Comparison of ENCODE assay signal across 16 cellular contexts in the genomic region with DNA sequence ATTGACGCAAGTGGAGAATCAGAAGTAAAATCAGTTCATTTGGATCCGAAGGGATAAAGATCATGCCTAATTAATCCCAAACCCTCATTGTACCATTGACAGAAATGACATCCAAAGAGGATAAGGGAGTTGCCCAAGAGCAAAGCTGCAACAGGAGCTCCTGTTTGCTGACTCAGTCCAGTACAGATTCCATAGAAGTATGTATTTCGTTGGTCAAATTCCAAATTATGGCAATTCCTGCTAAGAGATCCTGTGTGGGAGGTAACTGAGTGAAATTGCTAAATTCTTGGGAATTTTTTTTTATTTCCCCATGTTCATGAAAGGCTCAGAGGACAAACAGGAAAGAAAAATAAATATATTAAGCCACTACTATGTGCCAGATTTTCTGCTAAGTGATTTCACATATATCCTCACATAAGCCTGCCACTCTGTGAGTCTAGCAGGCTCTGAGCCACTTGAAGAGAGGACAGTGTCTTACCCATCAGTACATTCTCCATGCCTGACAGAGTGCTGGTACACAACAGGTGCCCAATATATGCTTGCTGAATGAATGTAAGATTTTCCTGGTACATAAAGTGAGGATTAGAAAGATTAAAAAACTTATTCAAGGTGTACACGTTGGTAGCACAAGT.
DNase-seq lines count a peak whose midpoint lies in the region; TF ChIP-seq lines count a peak whose summit lies in the region.
"Had no signal": no experiment of that assay in that cellular context is flagged by ENCODE, and none has a peak within 500 bp of the region (broad histone marks: within the 10 kb centered on the region; RNA-seq: fewer than 3 reads in every experiment).

No MANE protein-coding gene starts in this region.

- H3K9me3 ChIP-seq in fibroblast of lung (ENCODE audit: control insufficient read depth, insufficient read depth, low read depth, low read length), result no peaks in the 10 kb centered on the region
- no peaks in the 10 kb centered on the region for H3K9me3 ChIP-seq in osteoblast (ENCODE audit: low read depth, low read length)
- no peaks in the 10 kb centered on the region for H3K9me3 ChIP-seq in CD8-positive, alpha-beta memory T cell (ENCODE audit: low read length)

- peaks cover 0 to 3% (median 0%) of the 10 kb centered on the region in 5 donors for H3K9me3 Mint-ChIP-seq in CD8-positive, alpha-beta memory T cell
- H3K9me3 Mint-ChIP-seq: CD14-positive monocyte; T-helper 1 cell treated with Interleukin-12 subunit alpha and Interleukin-12 subunit beta and Interleukin-4 antibody, amounts not matched to agents 30 μg/mL and 1 μg/mL, for 36 hours had no signal

- H3K79me2 ChIP-seq in fibroblast of lung (ENCODE audit: control insufficient read depth, insufficient read depth, low read length) (no peaks in the 10 kb centered on the region), osteoblast (ENCODE audit: insufficient read depth, low read length) (peaks cover 2% of the 10 kb centered on the region)

- H3K4me1 Mint-ChIP-seq in CD8-positive, alpha-beta memory T cell, result no peaks in the 10 kb centered on the region
- H3K4me1 Mint-ChIP-seq: CD14-positive monocyte had no signal

- H3K4me3 ChIP-seq in fibroblast of lung (replicated peaks in 1 of 4; ENCODE audit: control extremely low read depth in 1 of 4, insufficient read depth in 1 of 4, low read depth in 3 of 4, low read length in 4 of 4), result no peak overlapping the region
- H3K4me3 ChIP-seq in osteoblast (ENCODE audit: insufficient read depth, low read length), result no peak overlapping the region
- no peak overlapping the region for H3K4me3 ChIP-seq in CD8-positive, alpha-beta memory T cell (ENCODE audit: low read length)

- POLR2A ChIA-PET in RWPE1 (lab: Yijun Ruan, JAX; ENCODE audit: low non-redundant PET), result no interaction called here
- POLR2A ChIA-PET in CD8-positive, alpha-beta memory T cell (lab: Charles Lee), result no interaction called here

- CTCF ChIA-PET in RWPE1 (lab: Yijun Ruan, JAX), result no interaction called here
- CTCF ChIA-PET in CD8-positive, alpha-beta memory T cell (lab: Charles Lee), result no interaction called here

- TF ChIP-seq CTCF in RWPE1 (conservative IDR thresholded peaks at IDR 0.05; ENCODE audit: low read depth), result no peak
- TF ChIP-seq CTCF in fibroblast of lung (conservative IDR thresholded peaks at IDR 0.05 in 1 of 2, IDR thresholded peaks at IDR 0.05 in 1 of 2; ENCODE audit: low read depth in 1 of 2, low read length in 2 of 2), result no peak
- no peak for TF ChIP-seq CTCF in osteoblast (IDR thresholded peaks at IDR 0.05; ENCODE audit: extremely low read depth, low read depth, low read length)

- H3K27me3 ChIP-seq in fibroblast of lung (ENCODE audit: control insufficient read depth, insufficient read depth, low read length) (no peaks in the 10 kb centered on the region), osteoblast (ENCODE audit: insufficient read depth, low read length) (no peaks in the 10 kb centered on the region)
- H3K27me3 ChIP-seq in CD8-positive, alpha-beta memory T cell (ENCODE audit: insufficient read depth, low read length, poor library complexity, severe bottlenecking), result no peaks in the 10 kb centered on the region

- no peak overlapping the region for H3K9ac ChIP-seq in fibroblast of lung (ENCODE audit: insufficient read depth, low read length)

- no peak overlapping the region for H3K4me3 Mint-ChIP-seq in CD8-positive, alpha-beta memory T cell
- H3K4me3 Mint-ChIP-seq: activated CD8-positive, alpha-beta T cell treated with anti-CD3 and anti-CD28 coated beads, Interleukin-2, amount 10 ng/mL, durations not matched to agents 7 days and 5 days; CD14-positive monocyte; T-helper 1 cell treated with Interleukin-12 subunit alpha and Interleukin-12 subunit beta and Interleukin-4 antibody, amounts not matched to agents 30 μg/mL and 1 μg/mL, for 36 hours had no signal

- DNase-seq in Daoy (ENCODE audit: low read depth), result peak; percentile 28
- peak; percentile 27 for DNase-seq in RWPE1 (ENCODE audit: low spot score)
- peak; percentile 75 to 89 for DNase-seq in fibroblast of lung (ENCODE audit: low read depth in 2 of 2)
- peak; percentile 77 for DNase-seq in osteoblast (ENCODE audit: insufficient read length, low spot score, missing footprints)
- no peak for DNase-seq in HuH-7 (ENCODE audit: low spot score)
- no peak for DNase-seq in NCI-H446 (lab: John Stamatoyannopoulos, UW)
- DNase-seq in CD8-positive, alpha-beta memory T cell, result no peak
- no peak for DNase-seq in KG1 (lab: John Stamatoyannopoulos, UW)
- DNase-seq: activated CD8-positive, alpha-beta T cell treated with anti-CD3 and anti-CD28 coated beads, Interleukin-2, amount 10 ng/mL, durations not matched to agents 7 days and 5 days; left cardiac atrium; midbrain; NCI-H1417; occipital lobe; stimulated activated CD4-positive, alpha-beta T cell treated with anti-CD3 and anti-CD28 coated beads, Interleukin-4, amount 100 ng/mL, for 4 hours had no signal

- no peaks in the 10 kb centered on the region for H3K36me3 ChIP-seq in fibroblast of lung (ENCODE audit: control insufficient read depth, insufficient read depth, low read length)
- no peaks in the 10 kb centered on the region for H3K36me3 ChIP-seq in osteoblast (ENCODE audit: insufficient read depth, low read length)
- H3K36me3 ChIP-seq in CD8-positive, alpha-beta memory T cell (ENCODE audit: insufficient read depth, low read length), result no peaks in the 10 kb centered on the region

- H3K27me3 Mint-ChIP-seq in CD8-positive, alpha-beta memory T cell, result peaks cover 0 to 6% of the 10 kb centered on the region in 2 donors

- peaks cover 14% of the 10 kb centered on the region for H3K4me1 ChIP-seq in fibroblast of lung (ENCODE audit: control insufficient read depth, extremely low read depth, insufficient read depth, low read length)
- H3K4me1 ChIP-seq in osteoblast (ENCODE audit: insufficient read depth, low read length), result peaks cover 33% of the 10 kb centered on the region
- H3K4me1 ChIP-seq in CD8-positive, alpha-beta memory T cell (ENCODE audit: insufficient read depth, low read length), result no peaks in the 10 kb centered on the region

- H3K27ac ChIP-seq in RWPE1 (no peak overlapping the region), fibroblast of lung (ENCODE audit: insufficient read depth, low read length) (no peak overlapping the region), osteoblast (ENCODE audit: low read depth, low read length) (no peak overlapping the region)
- H3K27ac ChIP-seq in CD8-positive, alpha-beta memory T cell (ENCODE audit: low read depth, low read length), result no peak overlapping the region

- no peak overlapping the region for H3K27ac Mint-ChIP-seq in CD8-positive, alpha-beta memory T cell
- H3K27ac Mint-ChIP-seq: activated CD8-positive, alpha-beta T cell treated with anti-CD3 and anti-CD28 coated beads, Interleukin-2, amount 10 ng/mL, durations not matched to agents 7 days and 5 days; CD14-positive monocyte; T-helper 1 cell treated with Interleukin-12 subunit alpha and Interleukin-12 subunit beta and Interleukin-4 antibody, amounts not matched to agents 30 μg/mL and 1 μg/mL, for 36 hours had no signal

- H3K36me3 Mint-ChIP-seq in CD8-positive, alpha-beta memory T cell, result peaks cover 0 to 5% (median 0%) of the 10 kb centered on the region in 3 donors
- H3K36me3 Mint-ChIP-seq: CD14-positive monocyte had no signal

- H3K4me2 ChIP-seq in fibroblast of lung (ENCODE audit: extremely low read depth, insufficient read depth, low read length), result no peak overlapping the region
- H3K4me2 ChIP-seq in osteoblast (ENCODE audit: insufficient read depth, low read length), result no peak overlapping the region

- H4K20me1 ChIP-seq in fibroblast of lung (ENCODE audit: control insufficient read depth, extremely low read depth, insufficient read depth, low read length) (no peaks in the 10 kb centered on the region), osteoblast (ENCODE audit: insufficient read depth, low read length) (no peaks in the 10 kb centered on the region)

- no peak overlapping the region for H2AFZ ChIP-seq in fibroblast of lung (ENCODE audit: low read length)
- H2AFZ ChIP-seq in osteoblast (ENCODE audit: low read length), result no peak overlapping the region

Comparison
In these comparisons a context has a peak if more than half of its experiments do, and no peak if none do; other contexts are left out.
1. DNase-seq: peak in Daoy (single experiment), RWPE1 (single experiment), fibroblast of lung (2 of 2) and osteoblast (single experiment); none in HuH-7 (single experiment), NCI-H446 (0 of 2), CD8-positive, alpha-beta memory T cell (0 of 5) and KG1 (single experiment).